In the genomic region with DNA sequence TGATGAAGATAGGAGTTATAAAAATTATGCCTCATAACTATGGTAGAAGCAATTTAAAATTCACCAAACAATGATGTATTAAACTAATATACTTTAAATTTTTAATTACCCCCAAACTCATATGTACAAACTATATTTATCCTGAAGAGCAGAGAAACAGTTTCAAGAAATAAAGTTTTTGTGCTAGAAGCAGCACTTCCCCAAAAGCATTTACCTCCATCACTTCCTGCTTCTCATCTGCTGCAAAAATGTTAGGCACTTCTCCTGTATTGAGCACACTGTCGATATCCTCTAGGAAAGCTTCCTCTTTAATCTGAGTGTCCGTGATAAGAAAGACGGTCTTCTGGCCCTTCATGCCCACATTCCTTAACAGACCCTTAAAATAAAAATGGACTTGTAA, we compare ENCODE assay signal across 1 cellular context.
TF ChIP-seq lines count a peak whose summit lies in the region.

No MANE protein-coding gene starts in this region.

TF ChIP-seq in HepG2, 621 proteins besides CTCF, POLR2A, EP300 and RAD21 (continued from another document):
- TF ChIP-seq ZFP36L1 (CRISPR knock-in tag; IDR thresholded peaks at IDR 0.05) (no peak), HDAC2 (CRISPR knock-in tag; IDR thresholded peaks at IDR 0.05) (no peak), JUN (CRISPR knock-in tag; IDR thresholded peaks at IDR 0.05) (no peak), ZNF773 (CRISPR knock-in tag; IDR thresholded peaks at IDR 0.05; ENCODE audit: borderline replicate concordance) (no peak), AKAP8 (CRISPR knock-in tag; IDR thresholded peaks at IDR 0.05) (no peak), ZNF607 (CRISPR knock-in tag; IDR thresholded peaks at IDR 0.05; ENCODE audit: borderline replicate concordance) (no peak), SNAPC2 (CRISPR knock-in tag; IDR thresholded peaks at IDR 0.05) (no peak)
- TF ChIP-seq, protein P1, sequence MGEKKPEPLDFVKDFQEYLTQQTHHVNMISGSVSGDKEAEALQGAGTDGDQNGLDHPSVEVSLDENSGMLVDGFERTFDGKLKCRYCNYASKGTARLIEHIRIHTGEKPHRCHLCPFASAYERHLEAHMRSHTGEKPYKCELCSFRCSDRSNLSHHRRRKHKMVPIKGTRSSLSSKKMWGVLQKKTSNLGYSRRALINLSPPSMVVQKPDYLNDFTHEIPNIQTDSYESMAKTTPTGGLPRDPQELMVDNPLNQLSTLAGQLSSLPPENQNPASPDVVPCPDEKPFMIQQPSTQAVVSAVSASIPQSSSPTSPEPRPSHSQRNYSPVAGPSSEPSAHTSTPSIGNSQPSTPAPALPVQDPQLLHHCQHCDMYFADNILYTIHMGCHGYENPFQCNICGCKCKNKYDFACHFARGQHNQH (CRISPR knock-in tag; IDR thresholded peaks at IDR 0.05), result no peak
- TF ChIP-seq, protein P2, sequence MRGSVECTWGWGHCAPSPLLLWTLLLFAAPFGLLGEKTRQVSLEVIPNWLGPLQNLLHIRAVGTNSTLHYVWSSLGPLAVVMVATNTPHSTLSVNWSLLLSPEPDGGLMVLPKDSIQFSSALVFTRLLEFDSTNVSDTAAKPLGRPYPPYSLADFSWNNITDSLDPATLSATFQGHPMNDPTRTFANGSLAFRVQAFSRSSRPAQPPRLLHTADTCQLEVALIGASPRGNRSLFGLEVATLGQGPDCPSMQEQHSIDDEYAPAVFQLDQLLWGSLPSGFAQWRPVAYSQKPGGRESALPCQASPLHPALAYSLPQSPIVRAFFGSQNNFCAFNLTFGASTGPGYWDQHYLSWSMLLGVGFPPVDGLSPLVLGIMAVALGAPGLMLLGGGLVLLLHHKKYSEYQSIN (CRISPR knock-in tag; IDR thresholded peaks at IDR 0.05; ENCODE audit: borderline replicate concordance), result no peak
